ENCODE assay signal across 13 cellular contexts in the genomic region with DNA sequence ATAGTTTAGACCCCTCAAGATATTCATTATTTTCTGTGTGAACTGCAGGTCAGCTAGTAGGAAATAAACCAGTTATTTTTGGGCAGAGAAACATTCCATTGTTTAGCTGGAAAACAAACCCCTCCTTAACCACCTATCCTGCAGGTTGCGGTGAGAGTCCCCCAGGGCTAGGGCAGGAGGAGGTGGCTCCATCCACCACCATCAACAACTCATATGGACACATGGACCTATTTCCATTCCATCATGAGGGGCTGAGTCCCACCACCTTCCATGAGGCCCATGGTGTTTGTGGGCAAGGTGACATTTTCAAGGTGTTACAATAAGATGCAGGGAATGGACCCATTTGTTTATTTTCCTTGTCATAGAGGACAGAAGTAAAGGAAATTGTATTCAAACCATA.
DNase-seq lines count a peak whose midpoint lies in the region; ATAC-seq and TF ChIP-seq lines count a peak whose summit lies in the region.
"Had no signal": no experiment of that assay in that cellular context is flagged by ENCODE, and none has a peak within 500 bp of the region (broad histone marks: within the 10 kb centered on the region; RNA-seq: fewer than 3 reads in every experiment).

No MANE protein-coding gene starts in this region.

- H3K36me3 Mint-ChIP-seq in glutamatergic neuron (ENCODE audit: unreplicated experiment) = peaks cover 18% of the 10 kb centered on the region
- H3K36me3 Mint-ChIP-seq in natural killer cell treated with Interleukin-12 subunit alpha and Interleukin-12 subunit beta and Interleukin-15 and Interleukin-18, amount 100 ng/mL, for 72 hours = peaks cover 15% of the 10 kb centered on the region

- peak; percentile 25 for DNase-seq in activated CD8-positive, alpha-beta memory T cell treated with anti-CD3 and anti-CD28 coated beads, Interleukin-2, amount 50 U/mL, for 48 hours
- no peak for DNase-seq in activated CD8-positive, alpha-beta memory T cell treated with anti-CD3 and anti-CD28 coated beads, Interleukin-2, amount 50 U/mL, for 4 hours
- DNase-seq in glutamatergic neuron = no peak
- no peak for DNase-seq in natural killer cell treated with Interleukin-12 subunit alpha and Interleukin-12 subunit beta and Interleukin-15 and Interleukin-18, amount 100 ng/mL, for 72 hours (ENCODE audit: low spot score)
- DNase-seq in AML-193 (lab: John Stamatoyannopoulos, UW) = no peak
- DNase-seq in NCI-H1105 treated with DMSO at 0.1 percent for 48 hours (lab: John Stamatoyannopoulos, UW) = no peak
- DNase-seq: BE2C, DMS53, GOT3, H9 had no signal

- ATAC-seq in natural killer cell treated with Interleukin-12 subunit alpha and Interleukin-12 subunit beta and Interleukin-15 and Interleukin-18, amount 100 ng/mL, for 72 hours = no peak
- no peak for ATAC-seq in GM18873 (IDR thresholded peaks at IDR 0.05; ENCODE audit: low FRiP score, unreplicated experiment)
- ATAC-seq: GM12878 had no signal

- H3K27ac Mint-ChIP-seq in glutamatergic neuron (ENCODE audit: unreplicated experiment) = no peak overlapping the region
- H3K27ac Mint-ChIP-seq in natural killer cell treated with Interleukin-12 subunit alpha and Interleukin-12 subunit beta and Interleukin-15 and Interleukin-18, amount 100 ng/mL, for 72 hours = peak overlapping the region; percentile 87 to 99

- no peak for TF ChIP-seq CTCF in glutamatergic neuron (IDR thresholded peaks at IDR 0.05; ENCODE audit: partially characterized antibody, unreplicated experiment)

- peaks cover 31% of the 10 kb centered on the region for H3K9me3 Mint-ChIP-seq in glutamatergic neuron (ENCODE audit: unreplicated experiment)
- H3K9me3 Mint-ChIP-seq in natural killer cell treated with Interleukin-12 subunit alpha and Interleukin-12 subunit beta and Interleukin-15 and Interleukin-18, amount 100 ng/mL, for 72 hours = no peaks in the 10 kb centered on the region
- H3K9me3 Mint-ChIP-seq: H9, IgD-negative memory B cell had no signal

- peak overlapping the region; percentile 5 for H3K4me3 Mint-ChIP-seq in glutamatergic neuron (ENCODE audit: unreplicated experiment)
- no peak overlapping the region for H3K4me3 Mint-ChIP-seq in natural killer cell treated with Interleukin-12 subunit alpha and Interleukin-12 subunit beta and Interleukin-15 and Interleukin-18, amount 100 ng/mL, for 72 hours
- H3K4me3 Mint-ChIP-seq: H9 had no signal

- peaks cover 40% of the 10 kb centered on the region for H3K4me1 Mint-ChIP-seq in glutamatergic neuron (ENCODE audit: low read depth, unreplicated experiment)
- peaks cover 55 to 65% of the 10 kb centered on the region in 2 donors for H3K4me1 Mint-ChIP-seq in natural killer cell treated with Interleukin-12 subunit alpha and Interleukin-12 subunit beta and Interleukin-15 and Interleukin-18, amount 100 ng/mL, for 72 hours (ENCODE audit: low read depth in 2 of 2)

- H3K27me3 Mint-ChIP-seq in glutamatergic neuron (ENCODE audit: unreplicated experiment) = peaks cover 21% of the 10 kb centered on the region
- no peaks in the 10 kb centered on the region for H3K27me3 Mint-ChIP-seq in natural killer cell treated with Interleukin-12 subunit alpha and Interleukin-12 subunit beta and Interleukin-15 and Interleukin-18, amount 100 ng/mL, for 72 hours
- H3K27me3 Mint-ChIP-seq: IgD-negative memory B cell had no signal
